ENCODE assay signal across 28 cellular contexts in the genomic region with DNA sequence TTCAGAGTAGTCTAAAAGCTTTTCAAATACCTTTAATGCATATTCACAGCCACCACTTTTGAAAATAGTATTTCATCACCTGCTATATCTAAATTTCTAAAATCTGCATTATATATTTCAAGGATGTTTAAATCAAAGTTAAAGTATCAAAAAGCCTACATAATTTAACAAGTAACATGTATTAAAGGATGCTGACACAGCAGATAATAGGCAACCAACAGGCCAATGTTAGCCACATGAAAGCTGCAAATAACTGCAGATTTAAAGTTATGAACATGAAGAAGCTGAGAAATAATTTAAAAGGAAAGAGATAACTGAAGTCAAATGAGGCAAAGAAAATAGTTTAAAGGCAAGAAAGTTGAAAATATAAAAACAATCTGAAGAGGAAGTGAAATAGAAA. TPM values are rescaled to one million over a fixed set of nuclear protein-coding genes. Genes with fewer than 3 reads are reported as not detected.
"Had no signal": no experiment of that assay in that cellular context is flagged by ENCODE, and none has a peak within 500 bp of the region (broad histone marks: within the 10 kb centered on the region; RNA-seq: fewer than 3 reads in every experiment).

No MANE protein-coding gene starts in this region.

- H3K9me3 Mint-ChIP-seq: endodermal cell, mesothelial cell of epicardium had no signal

- H3K4me1 Mint-ChIP-seq: endodermal cell, mesothelial cell of epicardium had no signal

- H3K36me3 ChIP-seq: esophagus squamous epithelium, gastrocnemius medialis, heart right ventricle, left lung, lower lobe of right lung had no signal

- H3K36me3 Mint-ChIP-seq: mesothelial cell of epicardium had no signal

- DNase-seq: dermis blood vessel endothelial cell; dorsolateral prefrontal cortex; effector CD4-positive, alpha-beta T cell; effector memory CD4-positive, alpha-beta T cell; endodermal cell; erythroblast; esophagus squamous epithelium; foreskin fibroblast; foreskin melanocyte; gastrocnemius medialis; glutamatergic neuron; head of caudate nucleus; heart right ventricle; hippocampal formation; left cardiac atrium; left lung; left ventricle myocardium superior; lower lobe of right lung; mesenchymal stem cell had no signal

- H3K9me3 ChIP-seq: esophagus squamous epithelium, gastrocnemius medialis, heart right ventricle, left lung, lower lobe of right lung had no signal

- H3K27ac ChIP-seq: coronary artery, epithelial cell of prostate, esophagus squamous epithelium, gastrocnemius medialis, heart right ventricle, left lung, lower lobe of right lung had no signal

- ATAC-seq: esophagus mucosa, gastrocnemius medialis, heart right ventricle, left cardiac atrium, left lung, left ventricle myocardium superior, lower lobe of right lung had no signal

- H3K27ac Mint-ChIP-seq: endodermal cell, mesothelial cell of epicardium had no signal

- H3K4me3 ChIP-seq: coronary artery, dorsolateral prefrontal cortex, esophagus squamous epithelium, gastrocnemius medialis, heart right ventricle, left lung, lower lobe of right lung had no signal

- H3K27me3 ChIP-seq: dorsolateral prefrontal cortex, esophagus squamous epithelium, gastrocnemius medialis, heart right ventricle, left lung had no signal

- H3K4me1 ChIP-seq: esophagus squamous epithelium, gastrocnemius medialis, heart right ventricle, left lung, lower lobe of right lung had no signal

- H3K4me3 Mint-ChIP-seq: endodermal cell, mesothelial cell of epicardium had no signal

- FAIRE-seq: colon, endometrium, islet of Langerhans, keratinocyte had no signal

RNA-seq across cellular contexts. Expression of a gene that starts 39.8 kb away (rescaled TPM):
- total RNA-seq: lung microvascular endothelial cell had no signal
